ENCODE assay signal across 22 cellular contexts in genomic region chr1:178450871-178451270, GRCh38. TPM values are rescaled to one million over a fixed set of nuclear protein-coding genes. Genes with fewer than 3 reads are reported as not detected.
DNase-seq lines count a peak whose midpoint lies in the region; ATAC-seq, FAIRE-seq and TF ChIP-seq lines count a peak whose summit lies in the region.
"Had no signal": no experiment of that assay in that cellular context is flagged by ENCODE, and none has a peak within 500 bp of the region (broad histone marks: within the 10 kb centered on the region; RNA-seq: fewer than 3 reads in every experiment).

No MANE protein-coding gene starts in this region.

- POLR2A ChIA-PET in HepG2 (lab: Yijun Ruan, JAX), result no interaction called here
- POLR2A ChIA-PET in CD8-positive, alpha-beta memory T cell (lab: Charles Lee), result no interaction called here

- CTCF ChIA-PET in HepG2 (lab: Yijun Ruan, JAX; ENCODE audit: low intra/inter-chr PET ratio, low total read pairs), result no interaction called here
- CTCF ChIA-PET in CD8-positive, alpha-beta memory T cell (lab: Charles Lee), result no interaction called here

- FAIRE-seq in HepG2 (lab: Jason Lieb, UNC) (no peak), astrocyte (lab: Jason Lieb, UNC) (no peak)
- FAIRE-seq: HTR-8/SVneo had no signal

- H3K9me3 ChIP-seq in HepG2 (ENCODE audit: low read length), result no peaks in the 10 kb centered on the region
- no peaks in the 10 kb centered on the region for H3K9me3 ChIP-seq in right lobe of liver
- no peaks in the 10 kb centered on the region for H3K9me3 ChIP-seq in astrocyte (ENCODE audit: insufficient read depth, low read depth, low read length)
- no peaks in the 10 kb centered on the region for H3K9me3 ChIP-seq in CD8-positive, alpha-beta memory T cell (ENCODE audit: low read length)
- H3K9me3 ChIP-seq: BE2C had no signal

- H3K4me1 ChIP-seq in HepG2 (ENCODE audit: insufficient read depth, low read length) (peaks cover 6% of the 10 kb centered on the region; the same call in 1 of the 2 replicates), right lobe of liver (no peaks in the 10 kb centered on the region), astrocyte (ENCODE audit: insufficient read depth, low read length) (peaks cover 5% of the 10 kb centered on the region)
- no peaks in the 10 kb centered on the region for H3K4me1 ChIP-seq in CD8-positive, alpha-beta memory T cell (ENCODE audit: insufficient read depth, low read length)

- WGBS in HepG2 (ENCODE audit: low lambda C conversion rate), result 96% methylated on average over 6 of the region's 6 CpGs
- WGBS in right lobe of liver (ENCODE audit: insufficient coverage, low coverage, low lambda C conversion rate, missing lambda C conversion rate), result 75% methylated on average over 6 of the region's 6 CpGs

- H3K27ac ChIP-seq in HepG2 (ENCODE audit: extremely low read length, insufficient read depth, low read length) (no peak overlapping the region), right lobe of liver (no peak overlapping the region), astrocyte (ENCODE audit: low read depth, low read length) (peak overlapping the region; percentile 7)
- no peak overlapping the region for H3K27ac ChIP-seq in CD8-positive, alpha-beta memory T cell (ENCODE audit: low read depth, low read length)
- H3K27ac ChIP-seq: KMS-11 had no signal

- H3K4me3 Mint-ChIP-seq in astrocyte (ENCODE audit: unreplicated experiment), result no peak overlapping the region
- H3K4me3 Mint-ChIP-seq in CD8-positive, alpha-beta memory T cell, result no peak overlapping the region

- H3K27me3 Mint-ChIP-seq in astrocyte (ENCODE audit: low read depth, unreplicated experiment), result no peaks in the 10 kb centered on the region
- H3K27me3 Mint-ChIP-seq in CD8-positive, alpha-beta memory T cell, result peaks cover 0 to 1% of the 10 kb centered on the region in 2 donors

- TF ChIP-seq CTCF in HepG2 (CRISPR knock-in tag; IDR thresholded peaks at IDR 0.05) (no peak), right lobe of liver (IDR thresholded peaks at IDR 0.05) (no peak), astrocyte (IDR thresholded peaks at IDR 0.05; ENCODE audit: insufficient read depth, low read depth, low read length) (no peak)

- ATAC-seq in HepG2 (no peak), right lobe of liver (no peak)

- no peak overlapping the region for H3K9ac ChIP-seq in HepG2 (ENCODE audit: insufficient read depth, low read depth, low read length)
- H3K9ac ChIP-seq in astrocyte (ENCODE audit: low read length), result no peak overlapping the region
- H3K9ac ChIP-seq: KMS-11 had no signal

- H2AFZ ChIP-seq in HepG2 (ENCODE audit: low read length), result no peak overlapping the region
- no peak overlapping the region for H2AFZ ChIP-seq in astrocyte (ENCODE audit: low read depth, low read length)

- H3K4me2 ChIP-seq in HepG2 (ENCODE audit: low read depth, low read length), result no peak overlapping the region
- H3K4me2 ChIP-seq in astrocyte (ENCODE audit: low read length), result no peak overlapping the region
- H3K4me2 ChIP-seq: KMS-11 had no signal

- H3K9me3 Mint-ChIP-seq in astrocyte (ENCODE audit: unreplicated experiment), result no peaks in the 10 kb centered on the region
- H3K9me3 Mint-ChIP-seq in CD8-positive, alpha-beta memory T cell, result no peaks in the 10 kb centered on the region

- H3K4me3 ChIP-seq in HepG2 (replicated peaks in 1 of 3; ENCODE audit: insufficient read depth in 1 of 3, low read depth in 2 of 3, low read length in 3 of 3), result no peak overlapping the region
- no peak overlapping the region for H3K4me3 ChIP-seq in right lobe of liver
- H3K4me3 ChIP-seq in astrocyte (ENCODE audit: insufficient read depth, low read depth, low read length), result no peak overlapping the region
- H3K4me3 ChIP-seq in CD8-positive, alpha-beta memory T cell (ENCODE audit: low read length), result no peak overlapping the region

- TF ChIP-seq EP300 in HepG2 (IDR thresholded peaks at IDR 0.05; ENCODE audit: low read depth in 2 of 2, low read length in 2 of 2), result no peak
- TF ChIP-seq EP300 in HepG2 (CRISPR knock-in tag; IDR thresholded peaks at IDR 0.05; ENCODE audit: borderline replicate concordance), result no peak

- peaks cover 24% of the 10 kb centered on the region for H3K4me1 Mint-ChIP-seq in astrocyte (ENCODE audit: low read depth, unreplicated experiment)
- H3K4me1 Mint-ChIP-seq in CD8-positive, alpha-beta memory T cell, result no peaks in the 10 kb centered on the region

- in situ Hi-C loops in HepG2 (cut with HindIII; ENCODE audit: extremely low pct_ligation_motif_present, low pct_unique_long_range_greater_than_20kb), result no loop called here

- TF ChIP-seq POLR2A in HepG2 (IDR thresholded peaks at IDR 0.05; ENCODE audit: insufficient read depth in 1 of 2, low read depth in 2 of 2, low read length in 2 of 2) (no peak), right lobe of liver (IDR thresholded peaks at IDR 0.05) (no peak)

- no peaks in the 10 kb centered on the region for H4K20me1 ChIP-seq in HepG2 (ENCODE audit: insufficient read depth, low read length)
- H4K20me1 ChIP-seq in astrocyte (ENCODE audit: insufficient read depth, low read length), result no peaks in the 10 kb centered on the region

- no peak for TF ChIP-seq RAD21 in HepG2 (CRISPR knock-in tag; IDR thresholded peaks at IDR 0.05)

- intact Hi-C loops in HepG2 (cut with micrococcal nuclease; ENCODE audit: unreplicated experiment), result loop anchor here (10.0 kb wide), 1 partner anchor 86 kb away; no protein-coding TSS in a partner anchor
- intact Hi-C loops in right lobe of liver (cut with DNase I), result no loop called here

- DNase-seq in HepG2 (ENCODE audit: low spot score), result no peak
- DNase-seq in right lobe of liver, result no peak
- DNase-seq in astrocyte (ENCODE audit: low read depth), result no peak
- DNase-seq in fibroblast of peridontal ligament (ENCODE audit: extremely low read depth), result peak; percentile 8
- no peak for DNase-seq in DMS 273 (lab: John Stamatoyannopoulos, UW; ENCODE audit: unreplicated experiment)
- DNase-seq in stimulated activated CD4-positive, alpha-beta T cell treated with anti-CD3 and anti-CD28 coated beads, Interleukin-1b, Interleukin-23, amount 100 ng/mL, for 48 hours, result no peak
- no peak for DNase-seq in COLO829 (ENCODE audit: low spot score)
- DNase-seq in CD8-positive, alpha-beta memory T cell, result no peak
- DNase-seq: 8988T, BE2C, GF-D8, NCI-H1048, NCI-H1417, NCI-H1694, NCI-H2081, NCI-H2227 treated with DMSO at 0.1 percent for 48 hours, NCI-H510A, NCI-H69, Right ventricle myocardium superior, RPMI8226 had no signal

- no TSS peak for BruUV-seq in HepG2 (replicated peaks; lab: Mats Ljungman, UMichigan)

- H3K27me3 ChIP-seq in HepG2 (ENCODE audit: control insufficient read depth in 1 of 2, insufficient read depth in 2 of 2, low read length in 2 of 2), result no peaks in the 10 kb centered on the region
- no peaks in the 10 kb centered on the region for H3K27me3 ChIP-seq in right lobe of liver
- no peaks in the 10 kb centered on the region for H3K27me3 ChIP-seq in astrocyte (ENCODE audit: insufficient read depth, low read length)
- no peaks in the 10 kb centered on the region for H3K27me3 ChIP-seq in CD8-positive, alpha-beta memory T cell (ENCODE audit: insufficient read depth, low read length, poor library complexity, severe bottlenecking)
- H3K27me3 ChIP-seq: BE2C had no signal

- H3K79me2 ChIP-seq in HepG2 (ENCODE audit: insufficient read depth, low read length) (no peaks in the 10 kb centered on the region), astrocyte (ENCODE audit: insufficient read depth, low read length) (no peaks in the 10 kb centered on the region)

- no peak overlapping the region for H3K27ac Mint-ChIP-seq in astrocyte (ENCODE audit: unreplicated experiment)
- no peak overlapping the region for H3K27ac Mint-ChIP-seq in CD8-positive, alpha-beta memory T cell

- H3K36me3 ChIP-seq in HepG2 (replicated peaks in 1 of 2; ENCODE audit: control insufficient read depth in 1 of 2, insufficient read depth in 2 of 2, low read length in 2 of 2) (peaks cover 0 to 2% of the 10 kb centered on the region in 2 experiments; a peak in 2 of 5 replicates), right lobe of liver (peaks cover 0 to 3% (median 0%) of the 10 kb centered on the region in 4 donors), astrocyte (ENCODE audit: insufficient read depth, low read length) (peaks cover 6% of the 10 kb centered on the region)
- no peaks in the 10 kb centered on the region for H3K36me3 ChIP-seq in CD8-positive, alpha-beta memory T cell (ENCODE audit: insufficient read depth, low read length)
- H3K36me3 ChIP-seq: BE2C had no signal

- peaks cover 5% of the 10 kb centered on the region for H3K36me3 Mint-ChIP-seq in astrocyte (ENCODE audit: low read depth, unreplicated experiment)
- no peaks in the 10 kb centered on the region for H3K36me3 Mint-ChIP-seq in CD8-positive, alpha-beta memory T cell

TF ChIP-seq in HepG2, 621 proteins besides CTCF, POLR2A, EP300 and RAD21 (continues in another document):
- TF ChIP-seq CEBPB (IDR thresholded peaks at IDR 0.05; ENCODE audit: borderline replicate concordance, low read depth, low read length) (0 out of 2 replicates have a peak, but pooled peaks have one; percentile 36), KDM5B (CRISPR knock-in tag; IDR thresholded peaks at IDR 0.05; ENCODE audit: borderline replicate concordance) (no peak), TEAD3 (CRISPR knock-in tag; optimal IDR thresholded peaks at IDR 0.05; ENCODE audit: borderline replicate concordance) (no peak)

RNA-seq across cellular contexts. Expression of gene CLEC20A, which starts 45.9 kb away (rescaled TPM):
- not detected in 2 replicates for total RNA-seq in HepG2 (2016; rRNA removed; fragmentation: Illumina TruSeq; extraction: Trizol)
- total RNA-seq in HepG2 (2016; cell fraction: cytosol; rRNA removed; fragmentation: Illumina TruSeq; extraction: Trizol; ENCODE audit: low read depth), result not detected in 2 replicates
- total RNA-seq in HepG2 (2016; cell fraction: insoluble cytoplasmic fraction; rRNA removed; fragmentation: Illumina TruSeq; extraction: Trizol), result not detected in 2 replicates
- not detected in 2 replicates for total RNA-seq in HepG2 (2016; cell fraction: membrane; rRNA removed; fragmentation: Illumina TruSeq; extraction: Trizol)
- not detected in 2 replicates for total RNA-seq in HepG2 (2016; cell fraction: nucleus; rRNA removed; fragmentation: Illumina TruSeq; extraction: Trizol)
- not detected in 2 replicates for polyA plus RNA-seq in HepG2 (2011; rRNA removed)
- polyA plus RNA-seq in HepG2 (2011; cell fraction: cytosol; rRNA removed), result not detected in 2 replicates
- polyA plus RNA-seq in HepG2 (2011; cell fraction: nucleus; rRNA removed), result not detected in 2 replicates
- not detected in 2 replicates for polyA plus RNA-seq in HepG2 (2012)
- polyA plus RNA-seq in HepG2 (2016; cell fraction: cytosol; fragmentation: Illumina TruSeq; extraction: Trizol; ENCODE audit: low read depth), result not detected in 2 replicates
- not detected in 2 replicates for polyA plus RNA-seq in HepG2 (2016; cell fraction: insoluble cytoplasmic fraction; fragmentation: Illumina TruSeq; extraction: Trizol; ENCODE audit: low read depth)
- polyA plus RNA-seq in HepG2 (2016; cell fraction: membrane; fragmentation: Illumina TruSeq; extraction: Trizol; ENCODE audit: low read depth), result not detected in 2 replicates
- polyA plus RNA-seq in HepG2 (2016; cell fraction: nucleus; fragmentation: Illumina TruSeq; extraction: Trizol; ENCODE audit: insufficient read depth, low read depth), result not detected in 2 replicates
- polyA minus RNA-seq in HepG2 (2011; rRNA and poly(A)+ RNA removed; ENCODE audit: low replicate concordance), result not detected in 2 replicates
- not detected in 2 replicates for polyA minus RNA-seq in HepG2 (2011; cell fraction: cytosol; rRNA and poly(A)+ RNA removed)
- not detected in 2 replicates for polyA minus RNA-seq in HepG2 (2011; cell fraction: nucleus; rRNA and poly(A)+ RNA removed)
- not detected for total RNA-seq in right lobe of liver
- total RNA-seq in astrocyte, result not detected in 2 replicates
- not detected for total RNA-seq in CD8-positive, alpha-beta memory T cell
- not detected for polyA plus RNA-seq in CD8-positive, alpha-beta memory T cell
- total RNA-seq: Right ventricle myocardium superior had no signal
